ENCODE assay signal across 16 cellular contexts in the genomic region with DNA sequence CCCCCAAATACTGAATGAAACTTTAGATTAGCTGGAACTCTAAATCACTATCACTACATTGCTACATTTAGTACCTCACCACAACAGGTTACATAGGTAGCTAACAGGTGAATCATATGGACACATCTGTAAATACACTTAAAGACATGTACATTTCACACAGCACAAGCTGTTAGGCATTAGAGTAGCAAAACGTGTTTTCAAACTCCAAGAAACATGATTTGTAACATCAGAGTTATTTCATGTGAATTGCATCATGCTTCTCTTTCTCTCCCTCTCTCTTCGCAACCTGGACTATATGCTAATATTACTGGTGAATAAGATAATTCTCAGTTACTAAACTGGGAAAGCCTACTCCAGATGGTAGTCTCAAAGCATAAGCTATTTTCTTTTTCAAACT. TPM values are rescaled to one million over a fixed set of nuclear protein-coding genes. Genes with fewer than 3 reads are reported as not detected.
DNase-seq lines count a peak whose midpoint lies in the region; ATAC-seq and TF ChIP-seq lines count a peak whose summit lies in the region.
"Had no signal": no experiment of that assay in that cellular context is flagged by ENCODE, and none has a peak within 500 bp of the region (broad histone marks: within the 10 kb centered on the region; RNA-seq: fewer than 3 reads in every experiment).

No MANE protein-coding gene starts in this region.

- in situ Hi-C loops in Panc1 (cut with HindIII; ENCODE audit: low pct_unique_long_range_greater_than_20kb, low sequenced_read_pairs) = no loop called here

- no peaks in the 10 kb centered on the region for H3K27me3 Mint-ChIP-seq in activated T-cell treated with anti-CD3 and anti-CD28 coated beads, Interleukin-2, amount 50 U/mL, for 4 hours (ENCODE audit: low read depth)
- no peaks in the 10 kb centered on the region for H3K27me3 Mint-ChIP-seq in activated CD4-positive, alpha-beta T cell treated with anti-CD3 and anti-CD28 coated beads, Interleukin-2, amount 10 ng/mL, durations not matched to agents 7 days and 5 days

- TF ChIP-seq CTCF in Panc1 (IDR thresholded peaks at IDR 0.05) = no peak

- peaks cover 60% of the 10 kb centered on the region for H3K4me1 Mint-ChIP-seq in activated T-cell treated with anti-CD3 and anti-CD28 coated beads, Interleukin-2, amount 50 U/mL, for 4 hours (ENCODE audit: low read depth)
- peaks cover 31% of the 10 kb centered on the region for H3K4me1 Mint-ChIP-seq in stimulated activated effector memory CD8-positive, alpha-beta T cell treated with anti-CD3 and anti-CD28 coated beads, Interleukin-12 subunit alpha, Interleukin-12 subunit beta, amount 100 ng/mL, for 72 hours
- H3K4me1 Mint-ChIP-seq in activated CD4-positive, alpha-beta T cell treated with anti-CD3 and anti-CD28 coated beads, Interleukin-2, amount 10 ng/mL, durations not matched to agents 7 days and 5 days = peaks cover 45% of the 10 kb centered on the region

- no peak for ATAC-seq in activated T-cell treated with anti-CD3 and anti-CD28 coated beads, Interleukin-2, amount 50 U/mL, for 4 hours
- ATAC-seq in Panc1 (no peak), esophagus mucosa (peak; percentile 29), GM18520 (IDR thresholded peaks at IDR 0.05; ENCODE audit: unreplicated experiment) (no peak)
- ATAC-seq in stimulated activated effector memory CD8-positive, alpha-beta T cell treated with anti-CD3 and anti-CD28 coated beads, Interleukin-12 subunit alpha, Interleukin-12 subunit beta, amount 100 ng/mL, for 72 hours = no peak
- ATAC-seq: left colon, upper lobe of right lung had no signal

- peak overlapping the region; percentile 9 for H3K4me3 Mint-ChIP-seq in activated T-cell treated with anti-CD3 and anti-CD28 coated beads, Interleukin-2, amount 50 U/mL, for 4 hours
- no peak overlapping the region for H3K4me3 Mint-ChIP-seq in stimulated activated effector memory CD8-positive, alpha-beta T cell treated with anti-CD3 and anti-CD28 coated beads, Interleukin-12 subunit alpha, Interleukin-12 subunit beta, amount 100 ng/mL, for 72 hours
- no peak overlapping the region for H3K4me3 Mint-ChIP-seq in activated CD4-positive, alpha-beta T cell treated with anti-CD3 and anti-CD28 coated beads, Interleukin-2, amount 10 ng/mL, durations not matched to agents 7 days and 5 days

- POLR2A ChIA-PET in Panc1 (lab: Charles Lee) = no interaction called here
- POLR2A ChIA-PET in activated CD4-positive, alpha-beta T cell treated with anti-CD3 and anti-CD28 coated beads, Interleukin-2, amount 10 ng/mL, durations not matched to agents 7 days and 5 days (lab: Charles Lee) = interaction anchor here (0.6 kb wide), 1 partner anchor 264 kb away, joined by 3 read pairs; no protein-coding TSS in a partner anchor

- H3K4me3 ChIP-seq in Panc1 (ENCODE audit: low read depth in 2 of 2, low read length in 2 of 2) = no peak overlapping the region
- H3K4me3 ChIP-seq: skin epidermis, upper lobe of right lung had no signal

- no peaks in the 10 kb centered on the region for H3K9me3 Mint-ChIP-seq in activated T-cell treated with anti-CD3 and anti-CD28 coated beads, Interleukin-2, amount 50 U/mL, for 4 hours
- H3K9me3 Mint-ChIP-seq in stimulated activated effector memory CD8-positive, alpha-beta T cell treated with anti-CD3 and anti-CD28 coated beads, Interleukin-12 subunit alpha, Interleukin-12 subunit beta, amount 100 ng/mL, for 72 hours = no peaks in the 10 kb centered on the region
- no peaks in the 10 kb centered on the region for H3K9me3 Mint-ChIP-seq in activated CD4-positive, alpha-beta T cell treated with anti-CD3 and anti-CD28 coated beads, Interleukin-2, amount 10 ng/mL, durations not matched to agents 7 days and 5 days
- H3K9me3 Mint-ChIP-seq: nephron had no signal

- intact Hi-C loops in Panc1 (cut with micrococcal nuclease; ENCODE audit: unreplicated experiment) = no loop called here

- no TSS peak for BruUV-seq in Panc1 (replicated peaks; lab: Mats Ljungman, UMichigan)

- peak overlapping the region; percentile 46; the same call in 1 of the 2 replicates for H3K27ac ChIP-seq in Panc1 (ENCODE audit: low read length)
- H3K27ac ChIP-seq: HL-60, skin epidermis, upper lobe of right lung had no signal

- DNase-seq in activated T-cell treated with anti-CD3 and anti-CD28 coated beads, Interleukin-2, amount 50 U/mL, for 4 hours = no peak
- DNase-seq in activated T-cell treated with anti-CD3 and anti-CD28 coated beads for 4 hours (no peak), Panc1 (ENCODE audit: low read depth, low spot score) (no peak)
- no peak for DNase-seq in stimulated activated effector memory CD8-positive, alpha-beta T cell treated with anti-CD3 and anti-CD28 coated beads, Interleukin-12 subunit alpha, Interleukin-12 subunit beta, amount 100 ng/mL, for 72 hours (ENCODE audit: low spot score in 2 of 2)
- no peak for DNase-seq in activated CD4-positive, CD25-positive, alpha-beta regulatory T cell (lab: John Stamatoyannopoulos, UW)
- no peak for DNase-seq in activated CD4-positive, alpha-beta T cell treated with anti-CD3 and anti-CD28 coated beads, Interleukin-2, amount 10 ng/mL, durations not matched to agents 7 days and 5 days
- DNase-seq: cortex of kidney, left colon, NCI-H510A treated with DMSO at 0.1 percent for 48 hours, SIG-M5, upper lobe of right lung had no signal

- H3K9me3 ChIP-seq in Panc1 (ENCODE audit: control insufficient read depth, insufficient read depth, low read depth, low read length) = no peaks in the 10 kb centered on the region
- H3K9me3 ChIP-seq: upper lobe of right lung had no signal

- H3K27ac Mint-ChIP-seq in stimulated activated effector memory CD8-positive, alpha-beta T cell treated with anti-CD3 and anti-CD28 coated beads, Interleukin-12 subunit alpha, Interleukin-12 subunit beta, amount 100 ng/mL, for 72 hours = peak overlapping the region; percentile 32
- no peak overlapping the region for H3K27ac Mint-ChIP-seq in activated CD4-positive, alpha-beta T cell treated with anti-CD3 and anti-CD28 coated beads, Interleukin-2, amount 10 ng/mL, durations not matched to agents 7 days and 5 days
- H3K27ac Mint-ChIP-seq: nephron had no signal

- CTCF ChIA-PET in Panc1 (lab: Charles Lee) = no interaction called here
- CTCF ChIA-PET in activated CD4-positive, alpha-beta T cell treated with anti-CD3 and anti-CD28 coated beads, Interleukin-2, amount 10 ng/mL, durations not matched to agents 7 days and 5 days (lab: Charles Lee) = no interaction called here

- peaks cover 18% of the 10 kb centered on the region for H3K36me3 Mint-ChIP-seq in activated T-cell treated with anti-CD3 and anti-CD28 coated beads, Interleukin-2, amount 50 U/mL, for 4 hours (ENCODE audit: insufficient read depth)
- peaks cover 45% of the 10 kb centered on the region for H3K36me3 Mint-ChIP-seq in stimulated activated effector memory CD8-positive, alpha-beta T cell treated with anti-CD3 and anti-CD28 coated beads, Interleukin-12 subunit alpha, Interleukin-12 subunit beta, amount 100 ng/mL, for 72 hours
- H3K36me3 Mint-ChIP-seq in activated CD4-positive, alpha-beta T cell treated with anti-CD3 and anti-CD28 coated beads, Interleukin-2, amount 10 ng/mL, durations not matched to agents 7 days and 5 days (ENCODE audit: low read depth) = peaks cover 25% of the 10 kb centered on the region

- H3K4me1 ChIP-seq in Panc1 (ENCODE audit: control insufficient read depth, insufficient read depth, low read length) = peaks cover 5% of the 10 kb centered on the region; the same call in 1 of the 2 replicates

- peaks cover 4% of the 10 kb centered on the region for H3K36me3 ChIP-seq in Panc1 (ENCODE audit: control insufficient read depth, insufficient read depth, low read length)

- no peaks in the 10 kb centered on the region for H3K27me3 ChIP-seq in Panc1 (ENCODE audit: control insufficient read depth, insufficient read depth, low read length)
- H3K27me3 ChIP-seq: upper lobe of right lung had no signal

RNA-seq across cellular contexts. Expression of a gene that starts 4.3 kb away (rescaled TPM):
- total RNA-seq in activated T-cell treated with anti-CD3 and anti-CD28 coated beads, Interleukin-2, amount 50 U/mL, for 4 hours = 10 to 100 TPM; 55.7 to 72.6 (median 63.1) TPM
- total RNA-seq in Panc1 (2021; ENCODE audit: unreplicated experiment) (53.7 TPM), esophagus mucosa (33.0 TPM)
- 28.8 TPM for polyA plus RNA-seq in Panc1 (2012; ENCODE audit: insufficient read length)
- 10 to 100 TPM; 52.3 to 60.8 TPM for total RNA-seq in activated CD4-positive, alpha-beta T cell treated with anti-CD3 and anti-CD28 coated beads, Interleukin-2, amount 10 ng/mL, durations not matched to agents 7 days and 5 days
